In the genomic region with DNA sequence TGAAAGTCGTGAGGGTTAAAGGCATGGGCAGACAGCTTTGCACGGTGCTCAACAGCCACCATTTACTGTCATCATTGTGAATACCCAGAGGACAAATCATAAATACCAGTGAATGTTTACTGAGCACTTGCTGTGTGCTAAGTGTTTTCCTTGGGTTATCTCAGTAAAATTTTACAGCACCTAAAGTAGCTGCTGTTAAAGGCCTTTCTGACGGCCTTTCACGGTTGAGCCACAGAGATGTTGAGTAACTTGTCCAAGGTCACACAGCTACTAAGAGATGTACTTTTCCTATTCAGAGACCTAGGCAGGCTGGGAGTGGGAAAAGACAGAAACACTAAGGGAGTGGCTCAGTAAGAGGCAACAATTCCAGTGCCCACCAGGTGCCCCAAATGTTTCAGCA, we compare ENCODE assay signal across 22 cellular contexts. TPM values are rescaled to one million over a fixed set of nuclear protein-coding genes. Genes with fewer than 3 reads are reported as not detected.
A peak's percentile ranks its signal among the peaks of the same experiment; 100 is the strongest.
DNase-seq lines count a peak whose midpoint lies in the region; ATAC-seq and TF ChIP-seq lines count a peak whose summit lies in the region.
"Had no signal": no experiment of that assay in that cellular context is flagged by ENCODE, and none has a peak within 500 bp of the region (broad histone marks: within the 10 kb centered on the region; RNA-seq: fewer than 3 reads in every experiment).

No MANE protein-coding gene starts in this region.

- ATAC-seq in SK-N-SH treated with all-trans-retinoic acid at 6 μM for 48 hours (no peak), WTC11 (no peak), GM18498 (IDR thresholded peaks at IDR 0.05; ENCODE audit: unreplicated experiment) (no peak)
- ATAC-seq in stimulated activated effector memory CD8-positive, alpha-beta T cell treated with anti-CD3 and anti-CD28 coated beads, Interleukin-12 subunit alpha, Interleukin-12 subunit beta, amount 100 ng/mL, for 72 hours = no peak

- H3K4me3 Mint-ChIP-seq in WTC11 = peak overlapping the region; percentile 47
- peak overlapping the region; percentile 40 for H3K4me3 Mint-ChIP-seq in stimulated activated effector memory CD8-positive, alpha-beta T cell treated with anti-CD3 and anti-CD28 coated beads, Interleukin-12 subunit alpha, Interleukin-12 subunit beta, amount 100 ng/mL, for 72 hours

- TF ChIP-seq RAD21 in SK-N-SH (IDR thresholded peaks at IDR 0.05; ENCODE audit: low read length) = no peak

- H3K4me3 ChIP-seq in SK-N-SH (ENCODE audit: low read depth in 2 of 2, low read length in 1 of 2) = no peak overlapping the region; a peak in 1 of 4 replicates
- H3K4me3 ChIP-seq in iPS-20b (ENCODE audit: low read length) = peak overlapping the region; percentile 12; the same call in 1 of the 2 replicates

- peaks cover 0 to 11% of the 10 kb centered on the region in 2 experiments for H3K36me3 ChIP-seq in SK-N-SH (replicated peaks in 1 of 2; ENCODE audit: control insufficient read depth in 1 of 2, insufficient read depth in 2 of 2, low read length in 1 of 2)
- peaks cover 13% of the 10 kb centered on the region for H3K36me3 ChIP-seq in iPS-20b (ENCODE audit: insufficient read depth, low read depth, low read length)

- no peak overlapping the region for H3K4me2 ChIP-seq in SK-N-SH

- H3K27me3 Mint-ChIP-seq in WTC11 (ENCODE audit: low read depth) = peaks cover 36% of the 10 kb centered on the region

- H3K79me2 ChIP-seq in SK-N-SH (ENCODE audit: insufficient read depth) = no peaks in the 10 kb centered on the region

- no peak overlapping the region for H3K27ac Mint-ChIP-seq in WTC11
- H3K27ac Mint-ChIP-seq in stimulated activated effector memory CD8-positive, alpha-beta T cell treated with anti-CD3 and anti-CD28 coated beads, Interleukin-12 subunit alpha, Interleukin-12 subunit beta, amount 100 ng/mL, for 72 hours = no peak overlapping the region

- no peak overlapping the region for H3K27ac ChIP-seq in SK-N-SH (ENCODE audit: low read depth in 2 of 2, low read length in 1 of 2)
- H3K27ac ChIP-seq in iPS-20b (ENCODE audit: low read length) = no peak overlapping the region
- H3K27ac ChIP-seq: epithelial cell of prostate, HL-60, left ventricle myocardium inferior, RWPE1, transverse colon had no signal

- no peak for TF ChIP-seq EP300 in SK-N-SH (IDR thresholded peaks at IDR 0.05; ENCODE audit: borderline replicate concordance in 1 of 2, low read depth in 1 of 2, low read length in 1 of 2)

- no peaks in the 10 kb centered on the region for H3K9me2 ChIP-seq in SK-N-SH

- H3K27me3 ChIP-seq in SK-N-SH (ENCODE audit: insufficient read depth) = no peaks in the 10 kb centered on the region
- H3K27me3 ChIP-seq in iPS-20b (ENCODE audit: insufficient read depth, low read length) = peaks cover 35% of the 10 kb centered on the region

- 98% methylated on average over 4 of the region's 4 CpGs for WGBS in SK-N-SH (ENCODE audit: low lambda C conversion rate)

- POLR2A ChIA-PET in SK-N-SH (lab: Yijun Ruan, JAX) (interaction anchor here (0.7 kb wide), 1 partner anchor 46 kb away, joined by 3 read pairs; a partner anchor contains a TSS), WTC11 (lab: Charles Lee) (no interaction called here)

- DNase-seq in SK-N-SH = no peak
- DNase-seq in WTC11 (ENCODE audit: low spot score) = no peak
- DNase-seq in stimulated activated effector memory CD8-positive, alpha-beta T cell treated with anti-CD3 and anti-CD28 coated beads, Interleukin-12 subunit alpha, Interleukin-12 subunit beta, amount 100 ng/mL, for 72 hours (ENCODE audit: low spot score in 2 of 2) = no peak
- no peak for DNase-seq in RPMI8226
- DNase-seq in NCI-H2227 treated with DMSO at 0.1 percent for 48 hours (lab: John Stamatoyannopoulos, UW) = no peak
- DNase-seq: activated CD8-positive, alpha-beta memory T cell treated with anti-CD3 and anti-CD28 coated beads, Interleukin-2, amount 50 U/mL, for 4 hours; cerebellar nuclear complex; DMS79; HCEC 1CT; left ventricle myocardium inferior; naive B cell; NCI-H1105; NCI-H2029 treated with DMSO at 0.1 percent for 48 hours; NCI-H345; NCI-H774; transverse colon had no signal

- CTCF ChIA-PET in SK-N-SH (lab: Yijun Ruan, JAX) (no interaction called here), WTC11 (lab: Charles Lee) (interaction anchor here (1.0 to 2.5 kb wide), 2 partner anchors 24 to 202 kb away, joined by 4 to 20 read pairs; no protein-coding TSS in a partner anchor)

- H3K36me3 Mint-ChIP-seq in WTC11 = no peaks in the 10 kb centered on the region
- peaks cover 30% of the 10 kb centered on the region for H3K36me3 Mint-ChIP-seq in stimulated activated effector memory CD8-positive, alpha-beta T cell treated with anti-CD3 and anti-CD28 coated beads, Interleukin-12 subunit alpha, Interleukin-12 subunit beta, amount 100 ng/mL, for 72 hours

- no peaks in the 10 kb centered on the region for H3K9me3 Mint-ChIP-seq in WTC11
- no peaks in the 10 kb centered on the region for H3K9me3 Mint-ChIP-seq in stimulated activated effector memory CD8-positive, alpha-beta T cell treated with anti-CD3 and anti-CD28 coated beads, Interleukin-12 subunit alpha, Interleukin-12 subunit beta, amount 100 ng/mL, for 72 hours

- no peaks in the 10 kb centered on the region for H3F3A ChIP-seq in SK-N-SH (replicated peaks; ENCODE audit: insufficient read depth)

- H3K9me3 ChIP-seq in SK-N-SH (no peaks in the 10 kb centered on the region), iPS-20b (ENCODE audit: insufficient read depth, low read depth, low read length) (no peaks in the 10 kb centered on the region)
- H3K9me3 ChIP-seq: left ventricle myocardium inferior, transverse colon had no signal

- peaks cover 0 to 13% of the 10 kb centered on the region in 2 experiments; a peak in 1 of 4 replicates for H3K4me1 ChIP-seq in SK-N-SH (ENCODE audit: control insufficient read depth in 1 of 2, insufficient read depth in 2 of 2, low read depth in 1 of 2, low read length in 1 of 2)
- H3K4me1 ChIP-seq in iPS-20b (ENCODE audit: insufficient read depth, low read length) = no peaks in the 10 kb centered on the region

- TF ChIP-seq CTCF in SK-N-SH (IDR thresholded peaks at IDR 0.05) = no peak
- no peak for TF ChIP-seq CTCF in WTC11 (IDR thresholded peaks at IDR 0.05)

- no peaks in the 10 kb centered on the region for H4K20me1 ChIP-seq in SK-N-SH (ENCODE audit: insufficient read depth)

- H3K9ac ChIP-seq in SK-N-SH (no peak overlapping the region), iPS-20b (ENCODE audit: low read depth, low read length) (no peak overlapping the region)

- H2AFZ ChIP-seq in SK-N-SH (ENCODE audit: low read depth) = no peak overlapping the region

- no peaks in the 10 kb centered on the region for H3K4me1 Mint-ChIP-seq in WTC11
- peaks cover 15% of the 10 kb centered on the region for H3K4me1 Mint-ChIP-seq in stimulated activated effector memory CD8-positive, alpha-beta T cell treated with anti-CD3 and anti-CD28 coated beads, Interleukin-12 subunit alpha, Interleukin-12 subunit beta, amount 100 ng/mL, for 72 hours

TF ChIP-seq in SK-N-SH treated with all-trans-retinoic acid at 6 μM for 48 hours, 23 proteins besides CTCF, POLR2A, EP300 and RAD21:
- no peak for TF ChIP-seq RARB (CRISPR knock-in tag; IDR thresholded peaks at IDR 0.05)
- TF ChIP-seq BACH2 (CRISPR knock-in tag; IDR thresholded peaks at IDR 0.05; ENCODE audit: borderline replicate concordance) = no peak
- TF ChIP-seq CSDC2 (CRISPR knock-in tag; IDR thresholded peaks at IDR 0.05) = no peak
- TF ChIP-seq ARNTL (CRISPR knock-in tag; IDR thresholded peaks at IDR 0.05; ENCODE audit: borderline replicate concordance, low read depth) = no peak
- no peak for TF ChIP-seq ESRRG (CRISPR knock-in tag; IDR thresholded peaks at IDR 0.05)
TF ChIP-seq in SK-N-SH treated with all-trans-retinoic acid at 6 μM for 48 hours: peak in this region for 0.

TF ChIP-seq in WTC11, 78 proteins besides CTCF, POLR2A, EP300 and RAD21 (continues in another document):
- no peak for TF ChIP-seq NR3C1 (CRISPR knock-in tag; conservative IDR thresholded peaks at IDR 0.05; ENCODE audit: low read depth)
- TF ChIP-seq PRRX2 (CRISPR knock-in tag; IDR thresholded peaks at IDR 0.05) = no peak
- TF ChIP-seq ZNF396 (CRISPR knock-in tag; IDR thresholded peaks at IDR 0.05; ENCODE audit: borderline replicate concordance) = no peak

RNA-seq across cellular contexts. Expression of a gene that starts 0.4 kb away (rescaled TPM):
- polyA plus RNA-seq in SK-N-SH (2012; rRNA removed) = 0.03 and 0.06 TPM in 2 replicates
- polyA plus RNA-seq in SK-N-SH (2012; cell fraction: cytosol; rRNA removed) = 0.12 and 0.13 TPM in 2 replicates
- 0.17 and 0.27 TPM in 2 replicates for polyA plus RNA-seq in SK-N-SH (2012; cell fraction: nucleus; rRNA removed)
- total RNA-seq in WTC11 (2021) = 3.2 to 6.6 TPM (median 6.0 TPM) in 3 replicates
- total RNA-seq: transverse colon had no signal

RNA-seq across cellular contexts. Expression of a gene that starts 28.3 kb away (rescaled TPM):
- 12.0 and 13.0 TPM in 2 replicates for polyA plus RNA-seq in SK-N-SH (2012; rRNA removed)
- 6.7 and 8.3 TPM in 2 replicates for polyA plus RNA-seq in SK-N-SH (2012; cell fraction: cytosol; rRNA removed)
- 30.8 and 38.8 TPM in 2 replicates for polyA plus RNA-seq in SK-N-SH (2012; cell fraction: nucleus; rRNA removed)
- total RNA-seq in WTC11 (2021) = 20.4 to 22.8 TPM (median 21.4 TPM) in 3 replicates

RNA-seq across cellular contexts. Expression of a gene that starts 46.5 kb away (rescaled TPM):
- polyA plus RNA-seq in SK-N-SH (2012; rRNA removed) = 26.8 and 30.9 TPM in 2 replicates
- polyA plus RNA-seq in SK-N-SH (2012; cell fraction: cytosol; rRNA removed) = 15.2 and 22.6 TPM in 2 replicates
- polyA plus RNA-seq in SK-N-SH (2012; cell fraction: nucleus; rRNA removed) = 48.8 and 49.9 TPM in 2 replicates
- 23.6 to 27.3 TPM (median 26.7 TPM) in 3 replicates for total RNA-seq in WTC11 (2021)

RNA-seq across cellular contexts. Expression of a gene that starts 53.9 kb away (rescaled TPM):
- 29.3 and 37.1 TPM in 2 replicates for polyA plus RNA-seq in SK-N-SH (2012; rRNA removed)
- polyA plus RNA-seq in SK-N-SH (2012; cell fraction: cytosol; rRNA removed) = 21.9 and 30.1 TPM in 2 replicates
- polyA plus RNA-seq in SK-N-SH (2012; cell fraction: nucleus; rRNA removed) = 28.4 and 39.4 TPM in 2 replicates
- total RNA-seq in WTC11 (2021) = 46.7 to 47.9 TPM (median 47.5 TPM) in 3 replicates
